ENCODE assay signal across 30 cellular contexts in genomic region chrX:153515435-153515834, GRCh38. TPM values are rescaled to one million over a fixed set of nuclear protein-coding genes. Genes with fewer than 3 reads are reported as not detected.
DNase-seq lines count a peak whose midpoint lies in the region; ATAC-seq, FAIRE-seq and TF ChIP-seq lines count a peak whose summit lies in the region.
"Had no signal": no experiment of that assay in that cellular context is flagged by ENCODE, and none has a peak within 500 bp of the region (broad histone marks: within the 10 kb centered on the region; RNA-seq: fewer than 3 reads in every experiment).

No MANE protein-coding gene starts in this region.

- no peak for ATAC-seq in T-helper 17 cell
- ATAC-seq: GM12878 had no signal

- H3K4me3 Mint-ChIP-seq in T-helper 17 cell: peak overlapping the region; percentile 62
- H3K4me3 Mint-ChIP-seq: CD4-positive, CD25-positive, alpha-beta regulatory T cell had no signal

- H3K4me1 ChIP-seq in HEK293 (ENCODE audit: control insufficient read depth, insufficient read depth, low read length): no peaks in the 10 kb centered on the region

- no peak for TF ChIP-seq CTCF in HEK293 (tag by site-specific recombination; IDR thresholded peaks at IDR 0.05)
- TF ChIP-seq CTCF in fibroblast of the aortic adventitia (IDR thresholded peaks at IDR 0.05; ENCODE audit: insufficient read depth, low read length): no peak

- no peak for FAIRE-seq in frontal cortex (lab: Jason Lieb, UNC)
- FAIRE-seq: A204.1, GM12878, GM12892, GM18507, GM19239 had no signal

- DNase-seq in T-helper 17 cell (no peak), fibroblast of the aortic adventitia (ENCODE audit: low read depth) (peak; percentile 10), NCI-H748 treated with DMSO at 0.1 percent for 48 hours (lab: John Stamatoyannopoulos, UW) (no peak), NCI-H2081 (lab: John Stamatoyannopoulos, UW) (no peak), frontal cortex (ENCODE audit: low spot score in 2 of 2) (no peak)
- DNase-seq: 8988T; ACHN; BE2C; C1 segment of cervical spinal cord; CD4-positive, alpha-beta memory T cell; CD4-positive, CD25-positive, alpha-beta regulatory T cell; CD8-positive, alpha-beta memory T cell; COR-L47; DMS 273 treated with DMSO at 0.1 percent for 48 hours; DMS153; DMS53; DMS79; DND-41; EL; GDM1 had no signal

- no peak overlapping the region for H3K27ac Mint-ChIP-seq in T-helper 17 cell
- H3K27ac Mint-ChIP-seq: CD14-positive monocyte; CD4-positive, alpha-beta memory T cell had no signal

- H3K36me3 ChIP-seq in HEK293 (ENCODE audit: control insufficient read depth in 2 of 2, insufficient read depth in 1 of 2, low read length in 2 of 2): no peaks in the 10 kb centered on the region
- H3K36me3 ChIP-seq: BE2C, BLaER1 had no signal

- no peak overlapping the region for H3K27ac ChIP-seq in HEK293 (ENCODE audit: extremely low read depth, low read depth, low read length)
- H3K27ac ChIP-seq: BLaER1 had no signal

- H3K36me3 Mint-ChIP-seq in T-helper 17 cell (ENCODE audit: low read depth): peaks cover 3% of the 10 kb centered on the region
- H3K36me3 Mint-ChIP-seq: CD14-positive monocyte; CD4-positive, alpha-beta memory T cell; CD4-positive, CD25-positive, alpha-beta regulatory T cell; CD8-positive, alpha-beta memory T cell had no signal

- CTCF ChIA-PET in HEK293 (lab: Yijun Ruan, JAX): interaction anchor here (0.6 to 2.1 kb wide), 4 partner anchors 9 to 64 kb away, joined by 3 to 11 read pairs (median 6); partner anchors contain the start of gene HAUS7

- H3K9me3 ChIP-seq in HEK293 (ENCODE audit: control insufficient read depth, insufficient read depth, low read depth, low read length) (no peaks in the 10 kb centered on the region), T-helper 17 cell (ENCODE audit: control insufficient read depth, low read length, poor library complexity, severe bottlenecking) (no peaks in the 10 kb centered on the region)
- H3K9me3 ChIP-seq: BE2C, BLaER1 had no signal

- H3K4me1 Mint-ChIP-seq in T-helper 17 cell: peaks cover 4% of the 10 kb centered on the region
- H3K4me1 Mint-ChIP-seq: CD14-positive monocyte had no signal

- no peak overlapping the region for H3K4me3 ChIP-seq in HEK293 (ENCODE audit: low read depth, low read length)
- no peak overlapping the region for H3K4me3 ChIP-seq in fibroblast of the aortic adventitia (ENCODE audit: low read depth, low read length)
- H3K4me3 ChIP-seq: BLaER1, GM12878 had no signal

- peaks cover 12% of the 10 kb centered on the region for H3K27me3 Mint-ChIP-seq in T-helper 17 cell

- POLR2A ChIA-PET in HEK293 (lab: Yijun Ruan, JAX): no interaction called here

TF ChIP-seq in HEK293, 187 proteins besides CTCF, POLR2A, EP300 and RAD21:
- TF ChIP-seq KLF9 (tag by site-specific recombination; IDR thresholded peaks at IDR 0.05; ENCODE audit: low read depth) (no peak), GLIS2 (tag by site-specific recombination; IDR thresholded peaks at IDR 0.05) (peak; percentile 33; the same call in 1 of the 2 replicates)
TF ChIP-seq in HEK293: peak in this region for 1.

RNA-seq across cellular contexts. Expression of gene ATP2B3, which starts 2.0 kb away (rescaled TPM):
- total RNA-seq in T-helper 17 cell (not detected), fibroblast of the aortic adventitia (ENCODE audit: low replicate concordance) (not detected in 2 replicates), frontal cortex (7.3 TPM)
- total RNA-seq: CD4-positive, alpha-beta memory T cell; CD4-positive, CD25-positive, alpha-beta regulatory T cell; CD8-positive, alpha-beta memory T cell; Daoy; G401; GM12878 had no signal

RNA-seq across cellular contexts. Expression of gene BGN, which starts 20.7 kb away (rescaled TPM):
- total RNA-seq in T-helper 17 cell (not detected), fibroblast of the aortic adventitia (ENCODE audit: low replicate concordance) (12.3 and 133 TPM in 2 replicates), frontal cortex (1.6 TPM)
- total RNA-seq: CD4-positive, alpha-beta memory T cell; CD4-positive, CD25-positive, alpha-beta regulatory T cell; CD8-positive, alpha-beta memory T cell; G401 had no signal

RNA-seq across cellular contexts. Expression of gene HAUS7, which starts 45.1 kb away (rescaled TPM):
- total RNA-seq in T-helper 17 cell: 10 to 100 TPM; 27.1 to 34.2 TPM
- total RNA-seq in fibroblast of the aortic adventitia (ENCODE audit: low replicate concordance): 16.4 and 16.5 TPM in 2 replicates
- 6.5 TPM for total RNA-seq in frontal cortex
